ENCODE assay signal across 8 cellular contexts in the genomic region with DNA sequence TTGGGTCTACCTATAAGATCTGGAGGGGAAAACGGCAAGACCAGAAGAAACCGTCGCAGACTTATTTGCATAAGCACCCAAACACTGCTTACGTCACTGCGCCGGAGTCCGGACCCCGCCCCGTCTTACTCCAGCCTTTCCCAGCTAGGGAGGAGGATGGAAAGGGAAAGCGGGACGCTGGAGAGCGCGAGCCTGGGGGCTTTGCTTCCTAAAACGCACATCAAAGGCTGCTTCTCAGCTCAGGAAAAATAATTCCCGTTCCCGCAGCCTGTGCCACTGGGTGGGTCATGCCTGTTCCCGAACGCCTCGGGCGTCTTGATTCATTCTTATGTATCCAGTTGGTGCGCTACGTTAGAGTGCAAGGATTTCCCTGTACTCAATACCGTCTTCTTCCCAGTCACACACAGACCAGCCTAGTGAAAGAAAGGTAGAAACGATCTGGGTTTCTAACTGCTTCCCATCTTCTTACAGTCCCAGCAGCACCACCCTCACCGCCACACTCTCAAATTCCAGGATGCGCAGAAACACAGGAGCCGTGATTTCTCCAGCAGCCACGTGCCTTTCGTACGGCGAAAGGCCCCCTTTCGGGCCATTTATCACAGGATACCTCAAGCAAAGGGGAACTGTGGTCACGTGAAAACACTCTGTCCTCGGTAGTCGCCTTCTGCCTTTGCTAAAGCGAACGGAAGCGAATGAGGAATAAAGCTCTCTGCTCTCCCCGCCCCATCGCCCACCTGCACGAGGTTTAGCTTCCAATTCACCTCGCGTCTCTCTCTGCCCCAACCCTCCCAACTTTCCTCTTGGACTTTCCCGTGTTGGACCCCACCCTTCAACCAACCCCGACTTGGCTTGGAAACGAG. TPM values are rescaled to one million over a fixed set of nuclear protein-coding genes. Genes with fewer than 3 reads are reported as not detected.
DNase-seq lines count a peak whose midpoint lies in the region; ATAC-seq lines count a peak whose summit lies in the region.

No MANE protein-coding gene starts in this region.

- intact Hi-C loops in head of caudate nucleus (cut with DNase I): loop anchor here (5.0 kb wide), 1 partner anchor 34 kb away; no protein-coding TSS in a partner anchor

- DNase-seq in activated CD4-positive, alpha-beta T cell treated with anti-CD3 and anti-CD28 coated beads for 48 hours: peak; percentile 11
- no peak for DNase-seq in activated CD4-positive, alpha-beta T cell treated with anti-CD3 and anti-CD28 coated beads for 1 hour
- DNase-seq in NCI-H2171 (lab: John Stamatoyannopoulos, UW) (peak; percentile 63), head of caudate nucleus (peak; percentile 72 to 94 (median 86)), occipital lobe (lab: John Stamatoyannopoulos, UW) (peak; percentile 64)

- no peaks in the 10 kb centered on the region for H3K36me3 Mint-ChIP-seq in activated naive CD8-positive, alpha-beta T cell

- peak overlapping the region; percentile 74 for H3K4me3 Mint-ChIP-seq in activated naive CD8-positive, alpha-beta T cell

- H3K27me3 Mint-ChIP-seq in activated naive CD8-positive, alpha-beta T cell: peaks cover 28% of the 10 kb centered on the region

- H3K4me1 Mint-ChIP-seq in activated naive CD8-positive, alpha-beta T cell (ENCODE audit: low read depth): peaks cover 16% of the 10 kb centered on the region

- no peak for ATAC-seq in GM21529 (IDR thresholded peaks at IDR 0.05; ENCODE audit: unreplicated experiment)
- ATAC-seq in HG03342 (IDR thresholded peaks at IDR 0.05; ENCODE audit: unreplicated experiment): no peak

- no peaks in the 10 kb centered on the region for H3K9me3 Mint-ChIP-seq in activated naive CD8-positive, alpha-beta T cell (ENCODE audit: low read depth)

- no peak overlapping the region for H3K27ac Mint-ChIP-seq in activated naive CD8-positive, alpha-beta T cell

RNA-seq across cellular contexts. Expression of gene SLC6A15, which starts 1.0 kb away (rescaled TPM):
- total RNA-seq in occipital lobe: 119 TPM
